1 cellular context compared by ENCODE assay signal in genomic region chr7:5528071-5528814, GRCh38.
TF ChIP-seq lines count a peak whose summit lies in the region.

No MANE protein-coding gene starts in this region.

TF ChIP-seq in HepG2, 621 proteins besides CTCF, POLR2A, EP300 and RAD21 (continued from another document and continues in another):
- no peak for TF ChIP-seq TFDP2 (CRISPR knock-in tag; IDR thresholded peaks at IDR 0.05)
- TF ChIP-seq BORCS8-MEF2B (CRISPR knock-in tag; IDR thresholded peaks at IDR 0.05) = no peak
- TF ChIP-seq TCF12 (IDR thresholded peaks at IDR 0.05) = no peak
- no peak for TF ChIP-seq TCF12 (CRISPR knock-in tag; IDR thresholded peaks at IDR 0.05)
- no peak for TF ChIP-seq MYC (CRISPR knock-in tag; IDR thresholded peaks at IDR 0.05; ENCODE audit: borderline replicate concordance)
- TF ChIP-seq ZNF296 (CRISPR knock-in tag; conservative IDR thresholded peaks at IDR 0.05) = no peak
- TF ChIP-seq ZBTB38 (CRISPR knock-in tag; IDR thresholded peaks at IDR 0.05) = peak; percentile 77
- no peak for TF ChIP-seq RAD51 (IDR thresholded peaks at IDR 0.05; ENCODE audit: borderline replicate concordance)
- no peak for TF ChIP-seq KLF16 (CRISPR knock-in tag; IDR thresholded peaks at IDR 0.05)
- TF ChIP-seq ZNF329 (CRISPR knock-in tag; IDR thresholded peaks at IDR 0.05; ENCODE audit: low read depth) = no peak
- TF ChIP-seq KLF9 (CRISPR knock-in tag; IDR thresholded peaks at IDR 0.05; ENCODE audit: low read depth) = no peak
- TF ChIP-seq KAT2B (IDR thresholded peaks at IDR 0.05; ENCODE audit: borderline replicate concordance, low read depth, low read length) = no peak
- TF ChIP-seq, protein P1, sequence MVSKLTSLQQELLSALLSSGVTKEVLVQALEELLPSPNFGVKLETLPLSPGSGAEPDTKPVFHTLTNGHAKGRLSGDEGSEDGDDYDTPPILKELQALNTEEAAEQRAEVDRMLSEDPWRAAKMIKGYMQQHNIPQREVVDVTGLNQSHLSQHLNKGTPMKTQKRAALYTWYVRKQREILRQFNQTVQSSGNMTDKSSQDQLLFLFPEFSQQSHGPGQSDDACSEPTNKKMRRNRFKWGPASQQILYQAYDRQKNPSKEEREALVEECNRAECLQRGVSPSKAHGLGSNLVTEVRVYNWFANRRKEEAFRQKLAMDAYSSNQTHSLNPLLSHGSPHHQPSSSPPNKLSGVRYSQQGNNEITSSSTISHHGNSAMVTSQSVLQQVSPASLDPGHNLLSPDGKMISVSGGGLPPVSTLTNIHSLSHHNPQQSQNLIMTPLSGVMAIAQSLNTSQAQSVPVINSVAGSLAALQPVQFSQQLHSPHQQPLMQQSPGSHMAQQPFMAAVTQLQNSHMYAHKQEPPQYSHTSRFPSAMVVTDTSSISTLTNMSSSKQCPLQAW (CRISPR knock-in tag; IDR thresholded peaks at IDR 0.05) = peak; percentile 42; the same call in 1 of the 2 replicates
- no peak for TF ChIP-seq ZNF460 (CRISPR knock-in tag; IDR thresholded peaks at IDR 0.05; ENCODE audit: borderline replicate concordance)
- TF ChIP-seq MAF1 (CRISPR knock-in tag; IDR thresholded peaks at IDR 0.05; ENCODE audit: borderline replicate concordance) = no peak
- no peak for TF ChIP-seq TEAD3 (CRISPR knock-in tag; optimal IDR thresholded peaks at IDR 0.05; ENCODE audit: borderline replicate concordance)
- no peak for TF ChIP-seq ZBED4 (CRISPR knock-in tag; IDR thresholded peaks at IDR 0.05; ENCODE audit: borderline replicate concordance)
- TF ChIP-seq CEBPB (IDR thresholded peaks at IDR 0.05; ENCODE audit: borderline replicate concordance, low read depth, low read length) = no peak
- TF ChIP-seq TRIM24 (CRISPR knock-in tag; IDR thresholded peaks at IDR 0.05) = no peak
- no peak for TF ChIP-seq ZNF670 (CRISPR knock-in tag; IDR thresholded peaks at IDR 0.05; ENCODE audit: borderline replicate concordance)
- no peak for TF ChIP-seq ZNF205 (CRISPR knock-in tag; IDR thresholded peaks at IDR 0.05)
- peak; percentile 3 for TF ChIP-seq PHF5A (CRISPR knock-in tag; IDR thresholded peaks at IDR 0.05; ENCODE audit: low read depth, unreplicated experiment)
- no peak for TF ChIP-seq ZFP1 (CRISPR knock-in tag; IDR thresholded peaks at IDR 0.05)
- TF ChIP-seq ZC3H13 (CRISPR knock-in tag; IDR thresholded peaks at IDR 0.05) = peak; percentile 77
- peak; percentile 55; the same call in 1 of the 2 replicates for TF ChIP-seq HOXA7 (CRISPR knock-in tag; IDR thresholded peaks at IDR 0.05)
- TF ChIP-seq, protein P2, sequence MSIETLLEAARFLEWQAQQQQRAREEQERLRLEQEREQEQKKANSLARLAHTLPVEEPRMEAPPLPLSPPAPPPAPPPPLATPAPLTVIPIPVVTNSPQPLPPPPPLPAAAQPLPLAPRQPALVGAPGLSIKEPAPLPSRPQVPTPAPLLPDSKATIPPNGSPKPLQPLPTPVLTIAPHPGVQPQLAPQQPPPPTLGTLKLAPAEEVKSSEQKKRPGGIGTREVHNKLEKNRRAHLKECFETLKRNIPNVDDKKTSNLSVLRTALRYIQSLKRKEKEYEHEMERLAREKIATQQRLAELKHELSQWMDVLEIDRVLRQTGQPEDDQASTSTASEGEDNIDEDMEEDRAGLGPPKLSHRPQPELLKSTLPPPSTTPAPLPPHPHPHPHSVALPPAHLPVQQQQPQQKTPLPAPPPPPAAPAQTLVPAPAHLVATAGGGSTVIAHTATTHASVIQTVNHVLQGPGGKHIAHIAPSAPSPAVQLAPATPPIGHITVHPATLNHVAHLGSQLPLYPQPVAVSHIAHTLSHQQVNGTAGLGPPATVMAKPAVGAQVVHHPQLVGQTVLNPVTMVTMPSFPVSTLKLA (IDR thresholded peaks at IDR 0.05) = no peak
- TF ChIP-seq NR1H2 (CRISPR knock-in tag; IDR thresholded peaks at IDR 0.05; ENCODE audit: borderline replicate concordance, low read depth) = no peak
- TF ChIP-seq ZNF552 (CRISPR knock-in tag; IDR thresholded peaks at IDR 0.05; ENCODE audit: borderline replicate concordance) = no peak
- TF ChIP-seq TEAD2 (CRISPR knock-in tag; IDR thresholded peaks at IDR 0.05) = no peak
- TF ChIP-seq, protein P3, sequence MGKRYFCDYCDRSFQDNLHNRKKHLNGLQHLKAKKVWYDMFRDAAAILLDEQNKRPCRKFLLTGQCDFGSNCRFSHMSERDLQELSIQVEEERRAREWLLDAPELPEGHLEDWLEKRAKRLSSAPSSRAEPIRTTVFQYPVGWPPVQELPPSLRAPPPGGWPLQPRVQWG (CRISPR knock-in tag; IDR thresholded peaks at IDR 0.05; ENCODE audit: borderline replicate concordance, low read depth) = no peak
- TF ChIP-seq ZNF615 (CRISPR knock-in tag; IDR thresholded peaks at IDR 0.05; ENCODE audit: borderline replicate concordance) = no peak
- TF ChIP-seq RFX1 (IDR thresholded peaks at IDR 0.05) = no peak
- no peak for TF ChIP-seq HMG20A (CRISPR knock-in tag; IDR thresholded peaks at IDR 0.05; ENCODE audit: borderline replicate concordance)
- no peak for TF ChIP-seq SIX4 (CRISPR knock-in tag; IDR thresholded peaks at IDR 0.05)
- peak; percentile 80; the same call in 1 of the 2 replicates for TF ChIP-seq HNRNPL (IDR thresholded peaks at IDR 0.05; ENCODE audit: low read depth, low read length)
- no peak for TF ChIP-seq ZNF761 (CRISPR knock-in tag; conservative IDR thresholded peaks at IDR 0.05)
- TF ChIP-seq, protein P4, sequence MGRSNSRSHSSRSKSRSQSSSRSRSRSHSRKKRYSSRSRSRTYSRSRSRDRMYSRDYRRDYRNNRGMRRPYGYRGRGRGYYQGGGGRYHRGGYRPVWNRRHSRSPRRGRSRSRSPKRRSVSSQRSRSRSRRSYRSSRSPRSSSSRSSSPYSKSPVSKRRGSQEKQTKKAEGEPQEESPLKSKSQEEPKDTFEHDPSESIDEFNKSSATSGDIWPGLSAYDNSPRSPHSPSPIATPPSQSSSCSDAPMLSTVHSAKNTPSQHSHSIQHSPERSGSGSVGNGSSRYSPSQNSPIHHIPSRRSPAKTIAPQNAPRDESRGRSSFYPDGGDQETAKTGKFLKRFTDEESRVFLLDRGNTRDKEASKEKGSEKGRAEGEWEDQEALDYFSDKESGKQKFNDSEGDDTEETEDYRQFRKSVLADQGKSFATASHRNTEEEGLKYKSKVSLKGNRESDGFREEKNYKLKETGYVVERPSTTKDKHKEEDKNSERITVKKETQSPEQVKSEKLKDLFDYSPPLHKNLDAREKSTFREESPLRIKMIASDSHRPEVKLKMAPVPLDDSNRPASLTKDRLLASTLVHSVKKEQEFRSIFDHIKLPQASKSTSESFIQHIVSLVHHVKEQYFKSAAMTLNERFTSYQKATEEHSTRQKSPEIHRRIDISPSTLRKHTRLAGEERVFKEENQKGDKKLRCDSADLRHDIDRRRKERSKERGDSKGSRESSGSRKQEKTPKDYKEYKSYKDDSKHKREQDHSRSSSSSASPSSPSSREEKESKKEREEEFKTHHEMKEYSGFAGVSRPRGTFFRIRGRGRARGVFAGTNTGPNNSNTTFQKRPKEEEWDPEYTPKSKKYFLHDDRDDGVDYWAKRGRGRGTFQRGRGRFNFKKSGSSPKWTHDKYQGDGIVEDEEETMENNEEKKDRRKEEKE (IDR thresholded peaks at IDR 0.05) = no peak
- TF ChIP-seq, protein P5, sequence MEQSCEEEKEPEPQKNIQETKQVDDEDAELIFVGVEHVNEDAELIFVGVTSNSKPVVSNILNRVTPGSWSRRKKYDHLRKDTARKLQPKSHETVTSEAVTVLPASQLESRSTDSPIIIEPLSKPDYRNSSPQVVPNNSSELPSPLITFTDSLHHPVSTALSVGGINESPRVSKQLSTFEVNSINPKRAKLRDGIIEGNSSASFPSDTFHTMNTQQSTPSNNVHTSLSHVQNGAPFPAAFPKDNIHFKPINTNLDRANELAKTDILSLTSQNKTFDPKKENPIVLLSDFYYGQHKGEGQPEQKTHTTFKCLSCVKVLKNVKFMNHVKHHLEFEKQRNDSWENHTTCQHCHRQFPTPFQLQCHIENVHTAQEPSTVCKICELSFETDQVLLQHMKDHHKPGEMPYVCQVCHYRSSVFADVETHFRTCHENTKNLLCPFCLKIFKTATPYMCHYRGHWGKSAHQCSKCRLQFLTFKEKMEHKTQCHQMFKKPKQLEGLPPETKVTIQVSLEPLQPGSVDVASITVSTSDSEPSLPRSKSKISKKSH (CRISPR knock-in tag; IDR thresholded peaks at IDR 0.05; ENCODE audit: borderline replicate concordance) = no peak
- TF ChIP-seq ARNT2 (CRISPR knock-in tag; IDR thresholded peaks at IDR 0.05; ENCODE audit: low read depth) = no peak
- TF ChIP-seq ZNF251 (CRISPR knock-in tag; IDR thresholded peaks at IDR 0.05) = no peak
- no peak for TF ChIP-seq ZNF282 (IDR thresholded peaks at IDR 0.05; ENCODE audit: partially characterized antibody)
- TF ChIP-seq AKAP8 (CRISPR knock-in tag; IDR thresholded peaks at IDR 0.05) = peak; percentile 76; the same call in 1 of the 2 replicates
- no peak for TF ChIP-seq ZNF34 (CRISPR knock-in tag; IDR thresholded peaks at IDR 0.05; ENCODE audit: borderline replicate concordance)
- TF ChIP-seq, protein P6, sequence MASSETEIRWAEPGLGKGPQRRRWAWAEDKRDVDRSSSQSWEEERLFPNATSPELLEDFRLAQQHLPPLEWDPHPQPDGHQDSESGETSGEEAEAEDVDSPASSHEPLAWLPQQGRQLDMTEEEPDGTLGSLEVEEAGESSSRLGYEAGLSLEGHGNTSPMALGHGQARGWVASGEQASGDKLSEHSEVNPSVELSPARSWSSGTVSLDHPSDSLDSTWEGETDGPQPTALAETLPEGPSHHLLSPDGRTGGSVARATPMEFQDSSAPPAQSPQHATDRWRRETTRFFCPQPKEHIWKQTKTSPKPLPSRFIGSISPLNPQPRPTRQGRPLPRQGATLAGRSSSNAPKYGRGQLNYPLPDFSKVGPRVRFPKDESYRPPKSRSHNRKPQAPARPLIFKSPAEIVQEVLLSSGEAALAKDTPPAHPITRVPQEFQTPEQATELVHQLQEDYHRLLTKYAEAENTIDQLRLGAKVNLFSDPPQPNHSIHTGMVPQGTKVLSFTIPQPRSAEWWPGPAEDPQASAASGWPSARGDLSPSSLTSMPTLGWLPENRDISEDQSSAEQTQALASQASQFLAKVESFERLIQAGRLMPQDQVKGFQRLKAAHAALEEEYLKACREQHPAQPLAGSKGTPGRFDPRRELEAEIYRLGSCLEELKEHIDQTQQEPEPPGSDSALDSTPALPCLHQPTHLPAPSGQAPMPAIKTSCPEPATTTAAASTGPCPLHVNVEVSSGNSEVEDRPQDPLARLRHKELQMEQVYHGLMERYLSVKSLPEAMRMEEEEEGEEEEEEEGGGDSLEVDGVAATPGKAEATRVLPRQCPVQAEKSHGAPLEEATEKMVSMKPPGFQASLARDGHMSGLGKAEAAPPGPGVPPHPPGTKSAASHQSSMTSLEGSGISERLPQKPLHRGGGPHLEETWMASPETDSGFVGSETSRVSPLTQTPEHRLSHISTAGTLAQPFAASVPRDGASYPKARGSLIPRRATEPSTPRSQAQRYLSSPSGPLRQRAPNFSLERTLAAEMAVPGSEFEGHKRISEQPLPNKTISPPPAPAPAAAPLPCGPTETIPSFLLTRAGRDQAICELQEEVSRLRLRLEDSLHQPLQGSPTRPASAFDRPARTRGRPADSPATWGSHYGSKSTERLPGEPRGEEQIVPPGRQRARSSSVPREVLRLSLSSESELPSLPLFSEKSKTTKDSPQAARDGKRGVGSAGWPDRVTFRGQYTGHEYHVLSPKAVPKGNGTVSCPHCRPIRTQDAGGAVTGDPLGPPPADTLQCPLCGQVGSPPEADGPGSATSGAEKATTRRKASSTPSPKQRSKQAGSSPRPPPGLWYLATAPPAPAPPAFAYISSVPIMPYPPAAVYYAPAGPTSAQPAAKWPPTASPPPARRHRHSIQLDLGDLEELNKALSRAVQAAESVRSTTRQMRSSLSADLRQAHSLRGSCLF (CRISPR knock-in tag; IDR thresholded peaks at IDR 0.05; ENCODE audit: borderline replicate concordance) = no peak
- TF ChIP-seq ZNF501 (CRISPR knock-in tag; IDR thresholded peaks at IDR 0.05) = peak; percentile 41; the same call in 1 of the 2 replicates
- no peak for TF ChIP-seq THAP11 (CRISPR knock-in tag; IDR thresholded peaks at IDR 0.05)
- no peak for TF ChIP-seq IKZF1 (IDR thresholded peaks at IDR 0.05)
